Comparison of ENCODE assay signal across 2 cellular contexts in the genomic region with DNA sequence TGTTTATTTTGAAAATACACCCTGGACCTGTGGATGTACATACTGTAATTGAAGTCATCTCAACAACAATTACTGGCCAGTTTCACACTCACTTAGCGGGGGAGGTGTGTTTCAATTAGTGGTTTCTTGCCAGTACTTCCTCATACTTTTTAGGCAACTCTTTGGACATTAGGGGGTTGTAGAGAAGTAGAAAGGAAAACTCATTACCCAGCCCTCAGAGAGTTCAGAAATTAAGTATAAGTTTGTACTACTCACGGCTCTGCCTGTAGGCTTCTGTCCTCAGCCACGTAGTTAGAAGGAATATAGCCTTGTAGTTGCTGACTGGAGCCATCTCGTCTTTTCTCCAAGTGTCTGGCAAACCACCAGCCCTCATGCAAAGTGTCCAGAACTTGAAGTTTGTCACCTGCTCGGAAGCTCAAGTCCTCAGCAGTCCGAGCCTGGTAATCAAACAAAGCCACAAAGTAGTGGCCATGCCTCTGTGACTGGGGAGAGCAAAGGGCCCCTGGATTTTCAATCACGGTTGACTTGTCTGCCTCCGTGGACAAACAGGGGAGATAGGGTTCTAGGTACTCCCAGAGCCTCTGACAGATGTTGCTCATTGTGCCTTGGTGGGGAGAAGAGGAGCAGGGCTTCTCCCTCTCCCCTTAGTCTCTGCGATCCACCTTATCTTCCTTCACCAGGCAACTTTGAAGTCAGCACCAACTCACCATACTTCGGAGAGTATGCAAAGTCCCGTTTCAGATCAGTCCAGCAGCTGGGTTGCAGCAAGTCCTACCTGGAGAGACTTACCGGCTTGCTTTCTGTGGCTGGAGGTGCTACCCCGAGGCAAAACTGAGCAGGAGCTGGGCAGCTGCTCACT.
TF ChIP-seq lines count a peak whose summit lies in the region.

No MANE protein-coding gene starts in this region.

TF ChIP-seq in HCT116, 20 proteins besides CTCF, POLR2A, EP300 and RAD21:
- no peak for TF ChIP-seq TCF7L2 (IDR thresholded peaks at IDR 0.05; ENCODE audit: borderline replicate concordance, extremely low read depth, insufficient read depth, insufficient read length)
- TF ChIP-seq CBX3 (IDR thresholded peaks at IDR 0.05; ENCODE audit: low read depth) = peak; percentile 43; the same call in 1 of the 2 replicates
- no peak for TF ChIP-seq EZH2phosphoT487 (IDR thresholded peaks at IDR 0.05; ENCODE audit: borderline replicate concordance)
- TF ChIP-seq EZH2 (IDR thresholded peaks at IDR 0.05) = no peak
- no peak for TF ChIP-seq YY1 (IDR thresholded peaks at IDR 0.05; ENCODE audit: extremely low read depth, insufficient replicate concordance, low read depth, low read length)
- TF ChIP-seq ELF1 (IDR thresholded peaks at IDR 0.05; ENCODE audit: borderline replicate concordance, low read depth) = peak; percentile 57
- TF ChIP-seq, protein P1, sequence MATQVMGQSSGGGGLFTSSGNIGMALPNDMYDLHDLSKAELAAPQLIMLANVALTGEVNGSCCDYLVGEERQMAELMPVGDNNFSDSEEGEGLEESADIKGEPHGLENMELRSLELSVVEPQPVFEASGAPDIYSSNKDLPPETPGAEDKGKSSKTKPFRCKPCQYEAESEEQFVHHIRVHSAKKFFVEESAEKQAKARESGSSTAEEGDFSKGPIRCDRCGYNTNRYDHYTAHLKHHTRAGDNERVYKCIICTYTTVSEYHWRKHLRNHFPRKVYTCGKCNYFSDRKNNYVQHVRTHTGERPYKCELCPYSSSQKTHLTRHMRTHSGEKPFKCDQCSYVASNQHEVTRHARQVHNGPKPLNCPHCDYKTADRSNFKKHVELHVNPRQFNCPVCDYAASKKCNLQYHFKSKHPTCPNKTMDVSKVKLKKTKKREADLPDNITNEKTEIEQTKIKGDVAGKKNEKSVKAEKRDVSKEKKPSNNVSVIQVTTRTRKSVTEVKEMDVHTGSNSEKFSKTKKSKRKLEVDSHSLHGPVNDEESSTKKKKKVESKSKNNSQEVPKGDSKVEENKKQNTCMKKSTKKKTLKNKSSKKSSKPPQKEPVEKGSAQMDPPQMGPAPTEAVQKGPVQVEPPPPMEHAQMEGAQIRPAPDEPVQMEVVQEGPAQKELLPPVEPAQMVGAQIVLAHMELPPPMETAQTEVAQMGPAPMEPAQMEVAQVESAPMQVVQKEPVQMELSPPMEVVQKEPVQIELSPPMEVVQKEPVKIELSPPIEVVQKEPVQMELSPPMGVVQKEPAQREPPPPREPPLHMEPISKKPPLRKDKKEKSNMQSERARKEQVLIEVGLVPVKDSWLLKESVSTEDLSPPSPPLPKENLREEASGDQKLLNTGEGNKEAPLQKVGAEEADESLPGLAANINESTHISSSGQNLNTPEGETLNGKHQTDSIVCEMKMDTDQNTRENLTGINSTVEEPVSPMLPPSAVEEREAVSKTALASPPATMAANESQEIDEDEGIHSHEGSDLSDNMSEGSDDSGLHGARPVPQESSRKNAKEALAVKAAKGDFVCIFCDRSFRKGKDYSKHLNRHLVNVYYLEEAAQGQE (IDR thresholded peaks at IDR 0.05; ENCODE audit: low read depth) = no peak
- no peak for TF ChIP-seq ZFX (IDR thresholded peaks at IDR 0.05)
- TF ChIP-seq SP1 (IDR thresholded peaks at IDR 0.05; ENCODE audit: low read depth) = peak; percentile 45; the same call in 1 of the 2 replicates
- peak; percentile 58 for TF ChIP-seq JUND (IDR thresholded peaks at IDR 0.05)
- peak; percentile 30; the same call in 1 of the 2 replicates for TF ChIP-seq POLR2AphosphoS5 (IDR thresholded peaks at IDR 0.05; ENCODE audit: low read depth, low read length)
- TF ChIP-seq SIN3A (IDR thresholded peaks at IDR 0.05; ENCODE audit: low read depth) = 0 out of 2 replicates have a peak, but pooled peaks have one; percentile 50
- peak; percentile 37; the same call in 1 of the 2 replicates for TF ChIP-seq FOSL1 (IDR thresholded peaks at IDR 0.05; ENCODE audit: low read depth)
- TF ChIP-seq SRF (IDR thresholded peaks at IDR 0.05; ENCODE audit: low read depth) = no peak
- TF ChIP-seq, protein P2, sequence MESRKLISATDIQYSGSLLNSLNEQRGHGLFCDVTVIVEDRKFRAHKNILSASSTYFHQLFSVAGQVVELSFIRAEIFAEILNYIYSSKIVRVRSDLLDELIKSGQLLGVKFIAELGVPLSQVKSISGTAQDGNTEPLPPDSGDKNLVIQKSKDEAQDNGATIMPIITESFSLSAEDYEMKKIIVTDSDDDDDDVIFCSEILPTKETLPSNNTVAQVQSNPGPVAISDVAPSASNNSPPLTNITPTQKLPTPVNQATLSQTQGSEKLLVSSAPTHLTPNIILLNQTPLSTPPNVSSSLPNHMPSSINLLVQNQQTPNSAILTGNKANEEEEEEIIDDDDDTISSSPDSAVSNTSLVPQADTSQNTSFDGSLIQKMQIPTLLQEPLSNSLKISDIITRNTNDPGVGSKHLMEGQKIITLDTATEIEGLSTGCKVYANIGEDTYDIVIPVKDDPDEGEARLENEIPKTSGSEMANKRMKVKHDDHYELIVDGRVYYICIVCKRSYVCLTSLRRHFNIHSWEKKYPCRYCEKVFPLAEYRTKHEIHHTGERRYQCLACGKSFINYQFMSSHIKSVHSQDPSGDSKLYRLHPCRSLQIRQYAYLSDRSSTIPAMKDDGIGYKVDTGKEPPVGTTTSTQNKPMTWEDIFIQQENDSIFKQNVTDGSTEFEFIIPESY (IDR thresholded peaks at IDR 0.05; ENCODE audit: extremely low read depth, insufficient replicate concordance, low read length) = no peak
- TF ChIP-seq EGR1 (IDR thresholded peaks at IDR 0.05; ENCODE audit: low read depth) = peak; percentile 78
- TF ChIP-seq, protein P3, sequence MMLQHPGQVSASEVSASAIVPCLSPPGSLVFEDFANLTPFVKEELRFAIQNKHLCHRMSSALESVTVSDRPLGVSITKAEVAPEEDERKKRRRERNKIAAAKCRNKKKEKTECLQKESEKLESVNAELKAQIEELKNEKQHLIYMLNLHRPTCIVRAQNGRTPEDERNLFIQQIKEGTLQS (IDR thresholded peaks at IDR 0.05) = no peak
- peak; percentile 28; the same call in 1 of the 2 replicates for TF ChIP-seq CEBPB (IDR thresholded peaks at IDR 0.05; ENCODE audit: low read depth)
- TF ChIP-seq, protein P4, sequence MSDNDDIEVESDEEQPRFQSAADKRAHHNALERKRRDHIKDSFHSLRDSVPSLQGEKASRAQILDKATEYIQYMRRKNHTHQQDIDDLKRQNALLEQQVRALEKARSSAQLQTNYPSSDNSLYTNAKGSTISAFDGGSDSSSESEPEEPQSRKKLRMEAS (IDR thresholded peaks at IDR 0.05) = peak; percentile 33; the same call in 1 of the 2 replicates
- TF ChIP-seq ZNF274 (IDR thresholded peaks at IDR 0.05; ENCODE audit: low read depth, low read length) = no peak

TF ChIP-seq in SK-N-SH, 30 proteins besides CTCF, POLR2A, EP300 and RAD21:
- TF ChIP-seq, protein P5, sequence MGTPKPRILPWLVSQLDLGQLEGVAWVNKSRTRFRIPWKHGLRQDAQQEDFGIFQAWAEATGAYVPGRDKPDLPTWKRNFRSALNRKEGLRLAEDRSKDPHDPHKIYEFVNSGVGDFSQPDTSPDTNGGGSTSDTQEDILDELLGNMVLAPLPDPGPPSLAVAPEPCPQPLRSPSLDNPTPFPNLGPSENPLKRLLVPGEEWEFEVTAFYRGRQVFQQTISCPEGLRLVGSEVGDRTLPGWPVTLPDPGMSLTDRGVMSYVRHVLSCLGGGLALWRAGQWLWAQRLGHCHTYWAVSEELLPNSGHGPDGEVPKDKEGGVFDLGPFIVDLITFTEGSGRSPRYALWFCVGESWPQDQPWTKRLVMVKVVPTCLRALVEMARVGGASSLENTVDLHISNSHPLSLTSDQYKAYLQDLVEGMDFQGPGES (IDR thresholded peaks at IDR 0.05; ENCODE audit: low read depth, low read length) = no peak
- TF ChIP-seq GATA2 (CRISPR knock-in tag; IDR thresholded peaks at IDR 0.05) (no peak), TAF1 (IDR thresholded peaks at IDR 0.05; ENCODE audit: borderline replicate concordance, low read depth, low read length) (no peak), RCOR1 (IDR thresholded peaks at IDR 0.05; ENCODE audit: low read length) (no peak), NFIC (IDR thresholded peaks at IDR 0.05; ENCODE audit: borderline replicate concordance) (no peak), FOXJ3 (CRISPR knock-in tag; IDR thresholded peaks at IDR 0.05) (no peak), GABPA (IDR thresholded peaks at IDR 0.05; ENCODE audit: low read depth) (no peak), RXRA (IDR thresholded peaks at IDR 0.05; ENCODE audit: borderline replicate concordance, low read depth) (no peak), JUND (IDR thresholded peaks at IDR 0.05) (no peak), NRF1 (IDR thresholded peaks at IDR 0.05; ENCODE audit: low read depth, low read length) (no peak)
- TF ChIP-seq, protein P6, sequence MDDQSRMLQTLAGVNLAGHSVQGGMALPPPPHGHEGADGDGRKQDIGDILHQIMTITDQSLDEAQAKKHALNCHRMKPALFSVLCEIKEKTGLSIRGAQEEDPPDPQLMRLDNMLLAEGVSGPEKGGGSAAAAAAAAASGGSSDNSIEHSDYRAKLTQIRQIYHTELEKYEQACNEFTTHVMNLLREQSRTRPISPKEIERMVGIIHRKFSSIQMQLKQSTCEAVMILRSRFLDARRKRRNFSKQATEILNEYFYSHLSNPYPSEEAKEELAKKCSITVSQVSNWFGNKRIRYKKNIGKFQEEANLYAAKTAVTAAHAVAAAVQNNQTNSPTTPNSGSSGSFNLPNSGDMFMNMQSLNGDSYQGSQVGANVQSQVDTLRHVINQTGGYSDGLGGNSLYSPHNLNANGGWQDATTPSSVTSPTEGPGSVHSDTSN (IDR thresholded peaks at IDR 0.05) = no peak
- TF ChIP-seq, protein P7, sequence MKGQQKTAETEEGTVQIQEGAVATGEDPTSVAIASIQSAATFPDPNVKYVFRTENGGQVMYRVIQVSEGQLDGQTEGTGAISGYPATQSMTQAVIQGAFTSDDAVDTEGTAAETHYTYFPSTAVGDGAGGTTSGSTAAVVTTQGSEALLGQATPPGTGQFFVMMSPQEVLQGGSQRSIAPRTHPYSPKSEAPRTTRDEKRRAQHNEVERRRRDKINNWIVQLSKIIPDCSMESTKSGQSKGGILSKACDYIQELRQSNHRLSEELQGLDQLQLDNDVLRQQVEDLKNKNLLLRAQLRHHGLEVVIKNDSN (IDR thresholded peaks at IDR 0.05; ENCODE audit: borderline replicate concordance, low read depth) = no peak
